ENCODE assay signal across 21 cellular contexts in genomic region chr5:45862763-45863162, GRCh38.
"Had no signal": no experiment of that assay in that cellular context is flagged by ENCODE, and none has a peak within 500 bp of the region (broad histone marks: within the 10 kb centered on the region; RNA-seq: fewer than 3 reads in every experiment).

No MANE protein-coding gene starts in this region.

- ATAC-seq: activated T-cell treated with anti-CD3 and anti-CD28 coated beads, Interleukin-2, amount 50 U/mL, for 72 hours; gastroesophageal sphincter; left cardiac atrium; natural killer cell treated with Interleukin-12 subunit alpha and Interleukin-12 subunit beta and Interleukin-15 and Interleukin-18, amount 100 ng/mL, for 72 hours had no signal

- H3K4me3 Mint-ChIP-seq: activated CD4-positive, alpha-beta memory T cell treated with anti-CD3 and anti-CD28 coated beads for 36 hours; activated naive CD4-positive, alpha-beta T cell treated with anti-CD3 and anti-CD28 coated beads, Interleukin-2, amount 10 ng/mL, durations not matched to agents 7 days and 5 days; activated T-cell treated with anti-CD3 and anti-CD28 coated beads, Interleukin-2, amount 50 U/mL, for 72 hours; natural killer cell treated with Interleukin-12 subunit alpha and Interleukin-12 subunit beta and Interleukin-15 and Interleukin-18, amount 100 ng/mL, for 72 hours had no signal

- H3K4me3 ChIP-seq: cardiac muscle cell, gastroesophageal sphincter, spleen, testis, vagina had no signal

- H3K27ac ChIP-seq: cardiac muscle cell, epithelial cell of prostate, gastroesophageal sphincter, spleen, testis, vagina had no signal

- DNase-seq: activated CD4-positive, alpha-beta memory T cell treated with anti-CD3 and anti-CD28 coated beads for 36 hours; activated CD4-positive, alpha-beta T cell treated with anti-CD3 and anti-CD28 coated beads for 48 hours; activated CD4-positive, CD25-positive, alpha-beta regulatory T cell; activated effector memory CD4-positive, alpha-beta T cell treated with anti-CD3 and anti-CD28 coated beads, Interleukin-2, amount 50 U/mL, for 16 hours; activated naive CD4-positive, alpha-beta T cell treated with anti-CD3 and anti-CD28 coated beads, Interleukin-2, amount 10 ng/mL, durations not matched to agents 7 days and 5 days; activated T-cell treated with anti-CD3 and anti-CD28 coated beads, Interleukin-2, amount 50 U/mL, for 72 hours; cortex of kidney; head of caudate nucleus; islet precursor cell; left cardiac atrium; spleen; stimulated activated CD4-positive, alpha-beta T cell treated with anti-CD3 and anti-CD28 coated beads, Interleukin-4, amount 100 ng/mL, for 1 hour; stimulated activated naive CD4-positive, alpha-beta T cell; testis; trophoblast cell had no signal

- H3K4me1 Mint-ChIP-seq: activated naive CD4-positive, alpha-beta T cell treated with anti-CD3 and anti-CD28 coated beads, Interleukin-2, amount 10 ng/mL, durations not matched to agents 7 days and 5 days had no signal

- H3K27me3 Mint-ChIP-seq: activated CD4-positive, alpha-beta memory T cell treated with anti-CD3 and anti-CD28 coated beads for 36 hours; activated naive CD4-positive, alpha-beta T cell treated with anti-CD3 and anti-CD28 coated beads, Interleukin-2, amount 10 ng/mL, durations not matched to agents 7 days and 5 days; natural killer cell treated with Interleukin-12 subunit alpha and Interleukin-12 subunit beta and Interleukin-15 and Interleukin-18, amount 100 ng/mL, for 72 hours; progenitor cell of endocrine pancreas had no signal

- H3K4me1 ChIP-seq: gastroesophageal sphincter, spleen, testis, vagina had no signal

- H3K27ac Mint-ChIP-seq: activated CD4-positive, alpha-beta memory T cell treated with anti-CD3 and anti-CD28 coated beads for 36 hours; activated naive CD4-positive, alpha-beta T cell treated with anti-CD3 and anti-CD28 coated beads, Interleukin-2, amount 10 ng/mL, durations not matched to agents 7 days and 5 days; activated T-cell treated with anti-CD3 and anti-CD28 coated beads, Interleukin-2, amount 50 U/mL, for 72 hours; natural killer cell treated with Interleukin-12 subunit alpha and Interleukin-12 subunit beta and Interleukin-15 and Interleukin-18, amount 100 ng/mL, for 72 hours; progenitor cell of endocrine pancreas had no signal

- H3K36me3 Mint-ChIP-seq: activated CD4-positive, alpha-beta memory T cell treated with anti-CD3 and anti-CD28 coated beads for 36 hours; activated naive CD4-positive, alpha-beta T cell treated with anti-CD3 and anti-CD28 coated beads, Interleukin-2, amount 10 ng/mL, durations not matched to agents 7 days and 5 days; natural killer cell treated with Interleukin-12 subunit alpha and Interleukin-12 subunit beta and Interleukin-15 and Interleukin-18, amount 100 ng/mL, for 72 hours had no signal

- H3K36me3 ChIP-seq: cardiac muscle cell, gastroesophageal sphincter, spleen, vagina had no signal

- H3K27me3 ChIP-seq: cardiac muscle cell, gastroesophageal sphincter, spleen, testis, vagina had no signal
